13 cellular contexts compared by ENCODE assay signal in the genomic region with DNA sequence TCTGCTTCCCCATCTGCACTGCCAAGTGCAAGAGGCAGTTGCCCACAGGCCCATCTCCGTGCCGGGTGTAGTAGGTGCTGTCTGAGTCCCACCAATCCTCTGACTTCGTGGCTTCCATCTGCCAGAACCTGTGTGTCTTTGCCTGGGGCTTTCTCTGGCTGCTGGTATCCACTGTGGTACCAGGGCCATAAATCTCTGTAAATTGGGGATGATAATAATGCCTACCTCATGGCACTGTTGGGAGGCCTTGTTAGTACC. TPM values are rescaled to one million over a fixed set of nuclear protein-coding genes. Genes with fewer than 3 reads are reported as not detected.
DNase-seq lines count a peak whose midpoint lies in the region; ATAC-seq and TF ChIP-seq lines count a peak whose summit lies in the region.
"Had no signal": no experiment of that assay in that cellular context is flagged by ENCODE, and none has a peak within 500 bp of the region (broad histone marks: within the 10 kb centered on the region; RNA-seq: fewer than 3 reads in every experiment).

No MANE protein-coding gene starts in this region.

- no peaks in the 10 kb centered on the region for H4K20me1 ChIP-seq in Loucy (ENCODE audit: insufficient read depth, low read length, poor library complexity, severe bottlenecking)

- peaks cover 9% of the 10 kb centered on the region for H3K4me1 Mint-ChIP-seq in activated naive CD4-positive, alpha-beta T cell treated with anti-CD3 and anti-CD28 coated beads, Interleukin-2, amount 50 U/mL, for 24 hours
- peaks cover 34% of the 10 kb centered on the region for H3K4me1 Mint-ChIP-seq in activated T-helper 2 cell treated with anti-CD3 and anti-CD28 coated beads, Interferon-gamma antibody, Interleukin-2, Interleukin-4, amounts not matched to agents 10 μg/mL and 5 μg/mL and 100 μg/mL, durations not matched to agents 14 hours and 24 hours and 36 hours (ENCODE audit: low read depth)
- peaks cover 34% of the 10 kb centered on the region for H3K4me1 Mint-ChIP-seq in stimulated activated effector memory CD8-positive, alpha-beta T cell treated with anti-CD3 and anti-CD28 coated beads, Interleukin-12 subunit alpha, Interleukin-12 subunit beta, amount 100 ng/mL, for 72 hours

- 93 to 96% methylated on average over 3 of the region's 3 CpGs for whole genome bisulfite sequencing in aorta, 2 donors

- intact Hi-C loops in activated T-helper 2 cell treated with anti-CD3 and anti-CD28 coated beads, Interferon-gamma antibody, Interleukin-2, Interleukin-4, amounts not matched to agents 10 μg/mL and 5 μg/mL and 100 μg/mL, durations not matched to agents 14 hours and 24 hours and 36 hours (cut with micrococcal nuclease): loop anchor here (10.0 kb wide), 1 partner anchor 486 kb away; no protein-coding TSS in a partner anchor
- intact Hi-C loops in aorta (cut with DNase I): loop anchor here in 1 of 2 donors (10.0 kb wide), 1 partner anchor 616 kb away; a partner anchor contains a TSS

- H3K4me2 ChIP-seq in Loucy (ENCODE audit: low read depth, low read length, poor library complexity, severe bottlenecking): no peak overlapping the region

- no peak overlapping the region for H3K4me3 ChIP-seq in Loucy (ENCODE audit: low read length, poor library complexity, severe bottlenecking)
- no peak overlapping the region for H3K4me3 ChIP-seq in aorta (ENCODE audit: low read length in 2 of 2)
- H3K4me3 ChIP-seq: MG63, tibial artery had no signal

- no peak overlapping the region for H3K4me3 Mint-ChIP-seq in activated naive CD4-positive, alpha-beta T cell treated with anti-CD3 and anti-CD28 coated beads, Interleukin-2, amount 50 U/mL, for 24 hours
- H3K4me3 Mint-ChIP-seq in activated T-helper 2 cell treated with anti-CD3 and anti-CD28 coated beads, Interferon-gamma antibody, Interleukin-2, Interleukin-4, amounts not matched to agents 10 μg/mL and 5 μg/mL and 100 μg/mL, durations not matched to agents 14 hours and 24 hours and 36 hours (ENCODE audit: low read depth): no peak overlapping the region
- no peak overlapping the region for H3K4me3 Mint-ChIP-seq in stimulated activated effector memory CD8-positive, alpha-beta T cell treated with anti-CD3 and anti-CD28 coated beads, Interleukin-12 subunit alpha, Interleukin-12 subunit beta, amount 100 ng/mL, for 72 hours

- H3K9me3 ChIP-seq in Loucy (ENCODE audit: insufficient read depth, low read depth, low read length): no peaks in the 10 kb centered on the region
- no peaks in the 10 kb centered on the region for H3K9me3 ChIP-seq in aorta (ENCODE audit: control insufficient read depth, low read length)
- H3K9me3 ChIP-seq: MG63, tibial artery had no signal

- H3K27me3 ChIP-seq in Loucy (ENCODE audit: insufficient read depth, low read length, poor library complexity, severe bottlenecking): no peaks in the 10 kb centered on the region
- H3K27me3 ChIP-seq in aorta (ENCODE audit: control insufficient read depth in 1 of 2, insufficient read depth in 2 of 2, low read length in 1 of 2): no peaks in the 10 kb centered on the region
- H3K27me3 ChIP-seq: dorsolateral prefrontal cortex, MG63 had no signal

- H3K79me2 ChIP-seq in Loucy (ENCODE audit: insufficient read depth, low read length): no peaks in the 10 kb centered on the region

- H3K27ac Mint-ChIP-seq in activated naive CD4-positive, alpha-beta T cell treated with anti-CD3 and anti-CD28 coated beads, Interleukin-2, amount 50 U/mL, for 24 hours: peak overlapping the region; percentile 90
- peak overlapping the region; percentile 28 for H3K27ac Mint-ChIP-seq in activated T-helper 2 cell treated with anti-CD3 and anti-CD28 coated beads, Interferon-gamma antibody, Interleukin-2, Interleukin-4, amounts not matched to agents 10 μg/mL and 5 μg/mL and 100 μg/mL, durations not matched to agents 14 hours and 24 hours and 36 hours
- H3K27ac Mint-ChIP-seq in stimulated activated effector memory CD8-positive, alpha-beta T cell treated with anti-CD3 and anti-CD28 coated beads, Interleukin-12 subunit alpha, Interleukin-12 subunit beta, amount 100 ng/mL, for 72 hours: peak overlapping the region; percentile 57

- no peak overlapping the region for H3K27ac ChIP-seq in aorta (ENCODE audit: low read depth in 1 of 2, low read length in 2 of 2)
- H3K27ac ChIP-seq: epithelial cell of prostate, tibial artery had no signal

- H3K36me3 ChIP-seq in Loucy (ENCODE audit: insufficient read depth, low read length): no peaks in the 10 kb centered on the region
- no peaks in the 10 kb centered on the region for H3K36me3 ChIP-seq in aorta (ENCODE audit: control insufficient read depth in 1 of 2, insufficient read depth in 2 of 2, low read length in 1 of 2)
- H3K36me3 ChIP-seq: MG63, tibial artery had no signal

- H3K27me3 Mint-ChIP-seq in activated naive CD4-positive, alpha-beta T cell treated with anti-CD3 and anti-CD28 coated beads, Interleukin-2, amount 50 U/mL, for 24 hours: no peaks in the 10 kb centered on the region
- H3K27me3 Mint-ChIP-seq in activated T-helper 2 cell treated with anti-CD3 and anti-CD28 coated beads, Interferon-gamma antibody, Interleukin-2, Interleukin-4, amounts not matched to agents 10 μg/mL and 5 μg/mL and 100 μg/mL, durations not matched to agents 14 hours and 24 hours and 36 hours (ENCODE audit: low read depth): no peaks in the 10 kb centered on the region

- DNase-seq in activated naive CD4-positive, alpha-beta T cell treated with anti-CD3 and anti-CD28 coated beads, Interleukin-2, amount 50 U/mL, for 16 hours: no peak
- no peak for DNase-seq in activated T-helper 2 cell treated with anti-CD3 and anti-CD28 coated beads, Interferon-gamma antibody, Interleukin-2, Interleukin-4, amounts not matched to agents 10 μg/mL and 5 μg/mL and 100 μg/mL, durations not matched to agents 14 hours and 24 hours and 36 hours (ENCODE audit: low spot score)
- no peak for DNase-seq in stimulated activated effector memory CD8-positive, alpha-beta T cell treated with anti-CD3 and anti-CD28 coated beads, Interleukin-12 subunit alpha, Interleukin-12 subunit beta, amount 100 ng/mL, for 72 hours (ENCODE audit: low spot score in 2 of 2)
- no peak for DNase-seq in superior temporal gyrus (ENCODE audit: extremely low spot score)
- no peak for DNase-seq in aorta
- no peak for DNase-seq in NCI-H446 (lab: John Stamatoyannopoulos, UW)
- DNase-seq: GOT3 had no signal

- no peaks in the 10 kb centered on the region for H3K36me3 Mint-ChIP-seq in activated naive CD4-positive, alpha-beta T cell treated with anti-CD3 and anti-CD28 coated beads, Interleukin-2, amount 50 U/mL, for 24 hours
- H3K36me3 Mint-ChIP-seq in activated T-helper 2 cell treated with anti-CD3 and anti-CD28 coated beads, Interferon-gamma antibody, Interleukin-2, Interleukin-4, amounts not matched to agents 10 μg/mL and 5 μg/mL and 100 μg/mL, durations not matched to agents 14 hours and 24 hours and 36 hours (ENCODE audit: low read depth): no peaks in the 10 kb centered on the region
- no peaks in the 10 kb centered on the region for H3K36me3 Mint-ChIP-seq in stimulated activated effector memory CD8-positive, alpha-beta T cell treated with anti-CD3 and anti-CD28 coated beads, Interleukin-12 subunit alpha, Interleukin-12 subunit beta, amount 100 ng/mL, for 72 hours

- H3K9ac ChIP-seq in Loucy (ENCODE audit: low read depth, low read length, poor library complexity, severe bottlenecking): peak overlapping the region; percentile 38

- H3F3A ChIP-seq in Loucy (ENCODE audit: low read depth): no peaks in the 10 kb centered on the region

- H3K4me1 ChIP-seq in Loucy (ENCODE audit: insufficient read depth, low read length, poor library complexity, severe bottlenecking) (peaks cover 22% of the 10 kb centered on the region), aorta (ENCODE audit: control insufficient read depth in 1 of 2, insufficient read depth in 2 of 2, low read length in 2 of 2) (no peaks in the 10 kb centered on the region)

- no peaks in the 10 kb centered on the region for H3K9me3 Mint-ChIP-seq in activated naive CD4-positive, alpha-beta T cell treated with anti-CD3 and anti-CD28 coated beads, Interleukin-2, amount 50 U/mL, for 24 hours
- no peaks in the 10 kb centered on the region for H3K9me3 Mint-ChIP-seq in activated T-helper 2 cell treated with anti-CD3 and anti-CD28 coated beads, Interferon-gamma antibody, Interleukin-2, Interleukin-4, amounts not matched to agents 10 μg/mL and 5 μg/mL and 100 μg/mL, durations not matched to agents 14 hours and 24 hours and 36 hours
- no peaks in the 10 kb centered on the region for H3K9me3 Mint-ChIP-seq in stimulated activated effector memory CD8-positive, alpha-beta T cell treated with anti-CD3 and anti-CD28 coated beads, Interleukin-12 subunit alpha, Interleukin-12 subunit beta, amount 100 ng/mL, for 72 hours

- peak overlapping the region; percentile 49 for H2AFZ ChIP-seq in Loucy (ENCODE audit: low read length)

- no peak for ATAC-seq in stimulated activated effector memory CD8-positive, alpha-beta T cell treated with anti-CD3 and anti-CD28 coated beads, Interleukin-12 subunit alpha, Interleukin-12 subunit beta, amount 100 ng/mL, for 72 hours
- ATAC-seq in aorta (ENCODE audit: low FRiP score): no peak

- TF ChIP-seq CTCF in Loucy (conservative IDR thresholded peaks at IDR 0.05; ENCODE audit: low read length): no peak

- no peaks in the 10 kb centered on the region for H3K9me2 ChIP-seq in Loucy (replicated peaks; ENCODE audit: low read depth, low read length)

RNA-seq across cellular contexts. Expression of a gene that starts 39.4 kb away (rescaled TPM):
- total RNA-seq in activated T-helper 2 cell treated with anti-CD3 and anti-CD28 coated beads, Interferon-gamma antibody, Interleukin-2, Interleukin-4, amounts not matched to agents 10 μg/mL and 5 μg/mL and 100 μg/mL, durations not matched to agents 14 hours and 24 hours and 36 hours: 36.4 and 38.7 TPM in 2 replicates
- total RNA-seq in aorta: 10 to 100 TPM in 1 of 2 donors, 1 to 10 TPM in 1; 8.0 to 12.0 TPM
- polyA plus RNA-seq in aorta: 10 to 100 TPM in 1 of 2 donors, 1 to 10 TPM in 1; 7.7 to 10.6 TPM

Comparison
In these comparisons a context has a peak if more than half of its experiments do, and no peak if none do; other contexts are left out.
1. H3K27ac Mint-ChIP-seq: peak in every context shown above with its lines; median percentile 90 in activated naive CD4-positive, alpha-beta T cell treated with anti-CD3 and anti-CD28 coated beads, Interleukin-2, amount 50 U/mL, for 24 hours; 57 in stimulated activated effector memory CD8-positive, alpha-beta T cell treated with anti-CD3 and anti-CD28 coated beads, Interleukin-12 subunit alpha, Interleukin-12 subunit beta, amount 100 ng/mL, for 72 hours; 28 in activated T-helper 2 cell treated with anti-CD3 and anti-CD28 coated beads, Interferon-gamma antibody, Interleukin-2, Interleukin-4, amounts not matched to agents 10 μg/mL and 5 μg/mL and 100 μg/mL, durations not matched to agents 14 hours and 24 hours and 36 hours.